In the genomic region with DNA sequence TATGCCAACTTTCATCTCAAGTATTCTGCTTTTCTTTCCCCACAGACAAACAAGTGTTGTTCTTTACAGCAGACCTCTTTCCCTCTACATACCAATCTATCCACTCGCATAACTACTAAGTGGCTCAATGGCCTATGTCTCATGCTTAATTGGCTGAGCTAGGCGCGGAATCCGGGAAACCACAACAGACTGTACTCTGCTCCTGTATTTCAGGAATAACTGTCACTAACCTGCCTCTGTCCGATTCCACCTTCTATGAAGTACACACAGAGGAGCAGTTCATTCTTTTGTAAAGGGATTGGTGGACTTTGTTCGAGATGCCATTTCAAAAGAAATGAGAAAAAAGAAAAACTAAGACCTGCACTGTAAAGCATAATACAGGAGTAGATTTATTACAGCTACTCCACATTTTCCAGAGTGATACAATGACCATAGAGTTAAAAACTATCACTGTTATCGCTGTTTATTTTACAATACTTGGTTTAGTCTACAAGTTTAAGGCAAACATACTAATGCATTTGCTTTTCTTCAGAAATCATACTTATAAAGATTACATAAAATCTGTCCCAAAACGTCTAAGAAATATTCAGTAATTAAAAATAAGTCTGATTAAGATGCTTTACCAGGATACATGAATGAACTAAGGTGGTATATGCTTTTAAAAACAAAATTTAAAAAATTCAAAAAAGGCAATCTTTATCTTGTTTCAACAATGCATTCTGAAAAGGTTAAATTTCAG, we compare ENCODE assay signal across 7 cellular contexts. TPM values are rescaled to one million over a fixed set of nuclear protein-coding genes. Genes with fewer than 3 reads are reported as not detected.
A peak's percentile ranks its signal among the peaks of the same experiment; 100 is the strongest.
DNase-seq lines count a peak whose midpoint lies in the region; ATAC-seq, FAIRE-seq and TF ChIP-seq lines count a peak whose summit lies in the region.
"Not testable (repeated sequence)": the region's sequence is repeated elsewhere in the genome, so short reads cannot be mapped to it uniquely, and the experiment has no call there.

No MANE protein-coding gene starts in this region.

- not testable (repeated sequence) for H3K9me1 ChIP-seq in K562 (ENCODE audit: control insufficient read depth, insufficient read depth, low read length)

- in situ Hi-C loops in K562 (cut with MboI), result not testable (repeated sequence)

- not testable (repeated sequence) for H3K9me2 ChIP-seq in OCI-LY7 (ENCODE audit: insufficient read depth, low read length)

- intact Hi-C loops in OCI-LY7 (cut with micrococcal nuclease; ENCODE audit: unreplicated experiment), result loop anchor here (10.0 kb wide), 1 partner anchor 203 kb away; no protein-coding TSS in a partner anchor
- intact Hi-C loops in K562 (cut with micrococcal nuclease); Right ventricle myocardium inferior (cut with DNase I); heart right ventricle (cut with DNase I); upper lobe of right lung (cut with DNase I): not testable (repeated sequence)

- CTCF ChIA-PET in OCI-LY7 (lab: Charles Lee; ENCODE audit: unreplicated experiment); K562 (lab: Yijun Ruan, JAX; ENCODE audit: low intra/inter-chr PET ratio): not testable (repeated sequence)

- H3K79me2 ChIP-seq in OCI-LY7 (ENCODE audit: insufficient read depth, low read depth, low read length); K562 (ENCODE audit: control insufficient read depth, insufficient read depth, low read length): not testable (repeated sequence)

- not testable (repeated sequence) for H3K27me3 ChIP-seq in K562 (ENCODE audit: control insufficient read depth in 2 of 2, insufficient read depth in 2 of 2, low read length in 2 of 2); heart right ventricle; upper lobe of right lung

- H4K20me1 ChIP-seq in OCI-LY7 (ENCODE audit: insufficient read depth, low read length); K562 (replicated peaks; ENCODE audit: control insufficient read depth, insufficient read depth, low read length): not testable (repeated sequence)

- not testable (repeated sequence) for TF ChIP-seq POLR2A in K562 (conservative IDR thresholded peaks at IDR 0.05)

- FAIRE-seq in GM19239 (lab: Jason Lieb, UNC) (peak; percentile 18), K562 (lab: Jason Lieb, UNC) (peak; percentile 40)

- H3K9me3 ChIP-seq in OCI-LY7 (ENCODE audit: low read length); K562 (replicated peaks; ENCODE audit: control insufficient read depth, insufficient read depth, low read depth, low read length); heart right ventricle; upper lobe of right lung: not testable (repeated sequence)

- H3K9ac ChIP-seq in K562 (ENCODE audit: insufficient read depth in 1 of 2, low read depth in 2 of 2, low read length in 2 of 2), result not testable (repeated sequence)

- H3K4me2 ChIP-seq in OCI-LY7 (ENCODE audit: low read length); K562 (ENCODE audit: insufficient read depth, low read length): not testable (repeated sequence)

- TF ChIP-seq RAD21 in K562 (CRISPR knock-in tag; conservative IDR thresholded peaks at IDR 0.05 in 1 of 2, IDR thresholded peaks at IDR 0.05 in 1 of 2), result not testable (repeated sequence)

- ATAC-seq in K562 (peak; percentile 45; the same call in 2 of the 3 replicates), Right ventricle myocardium inferior (peak; percentile 57), heart right ventricle (peak in 6 of 8 donors; percentile 15 to 75 (median 33)), upper lobe of right lung (peak; percentile 28)

- TSS peak; percentile 76 for BruUV-seq in OCI-LY7 (replicated peaks; lab: Mats Ljungman, UMichigan)
- TSS peak; percentile 47 for BruUV-seq in K562 (replicated peaks; lab: Mats Ljungman, UMichigan)

- WGBS in K562 (ENCODE audit: insufficient coverage, low coverage, missing lambda C conversion rate), result 64% methylated on average over 4 of the region's 8 CpGs
- 75 to 92% methylated on average over 7 of the region's 8 CpGs for WGBS in heart right ventricle, 2 donors

- H3K4me3 ChIP-seq in OCI-LY7 (ENCODE audit: low read depth, low read length, poor library complexity, severe bottlenecking); K562; heart right ventricle; upper lobe of right lung: not testable (repeated sequence)

- H3K27ac ChIP-seq in 22Rv1 (peak overlapping the region; percentile 17; the same call in 1 of the 2 replicates), heart right ventricle (peak overlapping the region in 1 of 10 donors; percentile 52)
- H3K27ac ChIP-seq in OCI-LY7 (ENCODE audit: low read depth, low read length, poor library complexity, severe bottlenecking); K562 (ENCODE audit: extremely low read depth, low read depth, low read length); upper lobe of right lung: not testable (repeated sequence)

- H3K4me1 ChIP-seq in OCI-LY7 (ENCODE audit: insufficient read depth, low read length, poor library complexity, severe bottlenecking); K562 (replicated peaks in 1 of 2; ENCODE audit: control insufficient read depth in 2 of 2, insufficient read depth in 2 of 2, low read length in 2 of 2); heart right ventricle; upper lobe of right lung: not testable (repeated sequence)

- not testable (repeated sequence) for TF ChIP-seq CTCF in 22Rv1 (IDR thresholded peaks at IDR 0.05); OCI-LY7 (conservative IDR thresholded peaks at IDR 0.05; ENCODE audit: low read length); K562 (IDR thresholded peaks at IDR 0.05 in 2 of 3, conservative IDR thresholded peaks at IDR 0.05 in 1 of 3; ENCODE audit: insufficient read depth in 2 of 3, low read depth in 1 of 3, low read length in 3 of 3); heart right ventricle (IDR thresholded peaks at IDR 0.05); upper lobe of right lung (IDR thresholded peaks at IDR 0.05)

- DNase-seq in GM19239 (ENCODE audit: insufficient read length, low spot score); OCI-LY7 (ENCODE audit: low spot score); K562 (ENCODE audit: extremely low read depth in 1 of 4, low spot score in 3 of 4); Right ventricle myocardium inferior (ENCODE audit: missing footprints); heart right ventricle; upper lobe of right lung: not testable (repeated sequence)

- H3K36me3 ChIP-seq in OCI-LY7 (ENCODE audit: insufficient read depth, low read length), result peaks cover 46% of the 10 kb centered on the region
- peaks cover 20% of the 10 kb centered on the region; the same call in 1 of the 3 replicates for H3K36me3 ChIP-seq in K562 (ENCODE audit: control insufficient read depth, insufficient read depth, low read length)
- peaks cover 0 to 52% (median 33%) of the 10 kb centered on the region in 9 donors for H3K36me3 ChIP-seq in heart right ventricle
- peaks cover 48% of the 10 kb centered on the region for H3K36me3 ChIP-seq in upper lobe of right lung

- TF ChIP-seq EP300 in K562 (IDR thresholded peaks at IDR 0.05; ENCODE audit: low read length), result not testable (repeated sequence)

- POLR2A ChIA-PET in OCI-LY7 (lab: Charles Lee), result not testable (repeated sequence)
- POLR2A ChIA-PET in K562 (lab: Yijun Ruan, JAX), result interaction anchor here (0.5 kb wide), 1 partner anchor 20 kb away, joined by 3 read pairs; no protein-coding TSS in a partner anchor

- not testable (repeated sequence) for H2AFZ ChIP-seq in OCI-LY7 (ENCODE audit: low read length); K562 (ENCODE audit: low read depth, low read length)

RNA-seq across cellular contexts. Expression of a gene that starts 22.7 kb away (rescaled TPM):
- total RNA-seq in OCI-LY7 (2014; rRNA removed; shearing (Covaris generic)), result 27.5 and 35.8 TPM in 2 replicates
- total RNA-seq in OCI-LY7 (2022) (28.6 and 33.1 TPM in 2 replicates), K562 (2014; rRNA removed) (26.6 and 28.6 TPM in 2 replicates), K562 (2014; rRNA removed; fragmentation: Illumina TruSeq; extraction: Trizol) (30.5 and 35.0 TPM in 2 replicates), K562 (2015; rRNA removed; fragmentation: Illumina TruSeq; extraction: Trizol) (27.0 and 28.0 TPM in 2 replicates), K562 (2021) (18.1 and 19.0 TPM in 2 replicates), Right ventricle myocardium inferior (16.7 TPM), heart right ventricle (10 to 100 TPM; 16.4 to 24.5 (median 20.1) TPM), upper lobe of right lung (26.9 TPM)
- 13.9 and 14.3 TPM in 2 replicates for total RNA-seq in K562 (2011; cell fraction: chromatin; rRNA removed; ENCODE audit: low replicate concordance)
- 12.5 and 14.7 TPM in 2 replicates for total RNA-seq in K562 (2011; cell fraction: nucleolus; rRNA removed)
- 8.8 and 17.0 TPM in 2 replicates for total RNA-seq in K562 (2011; cell fraction: nucleoplasm; rRNA removed)
- polyA plus RNA-seq in K562 (2011; rRNA removed) (23.5 and 30.3 TPM in 2 replicates), K562 (2014; fragmentation: Illumina TruSeq; extraction: Trizol) (32.3 and 35.5 TPM in 2 replicates), K562 (2014; fragmentation: Nextera tagmentation; extraction: Ambion mirVana) (10 to 100 TPM; 64.1 to 67.6 TPM), K562 (2014; rRNA removed) (24.4 and 25.2 TPM in 2 replicates), heart right ventricle (10 to 100 TPM; 18.8 to 20.1 TPM)
- 5.0 and 11.1 TPM in 2 replicates for polyA plus RNA-seq in K562 (2011; cell fraction: cytosol; rRNA removed)
- 5.7 and 8.4 TPM in 2 replicates for polyA plus RNA-seq in K562 (2011; cell fraction: nucleus; rRNA removed)
- polyA plus RNA-seq in K562 (2012), result 19.5 and 19.7 TPM in 2 replicates
- polyA minus RNA-seq in K562 (2011; rRNA and poly(A)+ RNA removed), result 28.6 and 29.1 TPM in 2 replicates
- 14.0 and 15.1 TPM in 2 replicates for polyA minus RNA-seq in K562 (2011; cell fraction: cytosol; rRNA and poly(A)+ RNA removed)
- 8.0 and 9.4 TPM in 2 replicates for polyA minus RNA-seq in K562 (2011; cell fraction: nucleus; rRNA and poly(A)+ RNA removed)
